In the genomic region with DNA sequence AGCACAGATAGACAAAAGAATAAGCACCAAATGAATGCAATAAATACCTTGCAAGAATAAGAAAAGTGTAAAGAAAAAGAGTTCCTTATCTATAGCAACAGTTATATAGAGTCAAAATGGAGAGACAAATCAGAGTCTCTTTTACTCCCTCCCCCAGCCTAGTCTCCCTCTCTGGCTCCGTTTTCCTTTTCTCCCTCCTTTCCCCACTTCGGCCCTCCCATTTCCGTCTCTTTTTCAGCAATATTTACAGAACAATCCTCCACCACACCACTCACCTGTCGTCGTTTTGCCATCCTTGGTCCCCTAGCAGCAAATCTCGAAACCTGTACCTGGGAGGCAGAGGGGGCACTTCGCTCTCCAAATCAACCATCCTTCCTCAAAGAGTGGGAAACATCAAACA, we compare ENCODE assay signal across 8 cellular contexts. TPM values are rescaled to one million over a fixed set of nuclear protein-coding genes. Genes with fewer than 3 reads are reported as not detected.
DNase-seq lines count a peak whose midpoint lies in the region; ATAC-seq and TF ChIP-seq lines count a peak whose summit lies in the region.

No MANE protein-coding gene starts in this region.

- no peak for DNase-seq in activated naive CD4-positive, alpha-beta T cell treated with anti-CD3 and anti-CD28 coated beads, Interleukin-2, amount 50 U/mL, for 16 hours
- DNase-seq in astrocyte of the spinal cord (ENCODE audit: low read depth, low spot score) (peak; percentile 20), left lobe of liver (ENCODE audit: low spot score) (no peak), upper lobe of right lung (no peak), SW480 (ENCODE audit: low spot score) (no peak)
- DNase-seq in effector CD8-positive, alpha-beta T cell (lab: John Stamatoyannopoulos, UW) = no peak

- TF ChIP-seq CTCF in astrocyte of the spinal cord (IDR thresholded peaks at IDR 0.05; ENCODE audit: low read depth, low read length) (no peak), upper lobe of right lung (IDR thresholded peaks at IDR 0.05) (no peak)

- in situ Hi-C loops in astrocyte of the spinal cord (cut with HindIII; ENCODE audit: low sequenced_read_pairs) = no loop called here

- no peaks in the 10 kb centered on the region for H3K36me3 Mint-ChIP-seq in activated naive CD4-positive, alpha-beta T cell treated with anti-CD3 and anti-CD28 coated beads, Interleukin-2, amount 50 U/mL, for 24 hours

- ATAC-seq in left lobe of liver (peak; percentile 43), upper lobe of right lung (peak; percentile 7), GM19467 (IDR thresholded peaks at IDR 0.05; ENCODE audit: unreplicated experiment) (no peak)

- H3K27me3 Mint-ChIP-seq in activated naive CD4-positive, alpha-beta T cell treated with anti-CD3 and anti-CD28 coated beads, Interleukin-2, amount 50 U/mL, for 24 hours = peaks cover 22% of the 10 kb centered on the region

- peaks cover 5% of the 10 kb centered on the region for H3K4me1 Mint-ChIP-seq in activated naive CD4-positive, alpha-beta T cell treated with anti-CD3 and anti-CD28 coated beads, Interleukin-2, amount 50 U/mL, for 24 hours

- H3K4me3 Mint-ChIP-seq in activated naive CD4-positive, alpha-beta T cell treated with anti-CD3 and anti-CD28 coated beads, Interleukin-2, amount 50 U/mL, for 24 hours = peak overlapping the region; percentile 5

- H3K27ac ChIP-seq in upper lobe of right lung = peak overlapping the region; percentile 34

- H3K27ac Mint-ChIP-seq in activated naive CD4-positive, alpha-beta T cell treated with anti-CD3 and anti-CD28 coated beads, Interleukin-2, amount 50 U/mL, for 24 hours = no peak overlapping the region

- H3K4me3 ChIP-seq in astrocyte of the spinal cord (ENCODE audit: low read depth, low read length) = peak overlapping the region; percentile 70
- H3K4me3 ChIP-seq in upper lobe of right lung = peak overlapping the region; percentile 55

- H3K36me3 ChIP-seq in upper lobe of right lung = no peaks in the 10 kb centered on the region

- intact Hi-C loops in upper lobe of right lung (cut with DNase I) = no loop called here

- H3K9me3 ChIP-seq in upper lobe of right lung = no peaks in the 10 kb centered on the region

- peaks cover 11% of the 10 kb centered on the region for H3K27me3 ChIP-seq in upper lobe of right lung

- H3K9me3 Mint-ChIP-seq in activated naive CD4-positive, alpha-beta T cell treated with anti-CD3 and anti-CD28 coated beads, Interleukin-2, amount 50 U/mL, for 24 hours = peaks cover 9% of the 10 kb centered on the region

- peaks cover 12% of the 10 kb centered on the region for H3K4me1 ChIP-seq in upper lobe of right lung

RNA-seq across cellular contexts. Expression of a gene that starts 0.3 kb away (rescaled TPM):
- total RNA-seq in left lobe of liver (4.1 TPM), upper lobe of right lung (8.1 TPM)

RNA-seq across cellular contexts. Expression of a gene that starts 43.9 kb away (rescaled TPM):
- total RNA-seq in left lobe of liver (870 TPM), upper lobe of right lung (78.5 TPM)

Comparison
In these comparisons a context has a peak if more than half of its experiments do, and no peak if none do; other contexts are left out.
1. RNA of a gene that starts 43.9 kb away (total RNA-seq): 870 TPM in left lobe of liver (single experiment); 78.5 TPM in upper lobe of right lung (single experiment); every median in the first group is over 10 times any median in the second.